8 cellular contexts compared by ENCODE assay signal in genomic region chr15:63474810-63475316, GRCh38. TPM values are rescaled to one million over a fixed set of nuclear protein-coding genes. Genes with fewer than 3 reads are reported as not detected.
DNase-seq lines count a peak whose midpoint lies in the region; ATAC-seq and TF ChIP-seq lines count a peak whose summit lies in the region.

No MANE protein-coding gene starts in this region.

- H3K27ac Mint-ChIP-seq in stimulated activated memory B cell treated with anti-CD40 and anti-IgM and Interleukin-4, amounts not matched to agents 10 μg/mL and 1 μg/mL and 100 μg/mL, for 72 hours = peak overlapping the region; percentile 91
- no peak overlapping the region for H3K27ac Mint-ChIP-seq in activated T-helper 2 cell treated with anti-CD3 and anti-CD28 coated beads, Interferon-gamma antibody, Interleukin-2, Interleukin-4, amounts not matched to agents 10 μg/mL and 5 μg/mL and 100 μg/mL, durations not matched to agents 14 hours and 24 hours and 36 hours

- peaks cover 25% of the 10 kb centered on the region for H3K4me1 ChIP-seq in body of pancreas

- no peaks in the 10 kb centered on the region for H3K9me3 Mint-ChIP-seq in stimulated activated memory B cell treated with anti-CD40 and anti-IgM and Interleukin-4, amounts not matched to agents 10 μg/mL and 1 μg/mL and 100 μg/mL, for 72 hours
- no peaks in the 10 kb centered on the region for H3K9me3 Mint-ChIP-seq in activated T-helper 2 cell treated with anti-CD3 and anti-CD28 coated beads, Interferon-gamma antibody, Interleukin-2, Interleukin-4, amounts not matched to agents 10 μg/mL and 5 μg/mL and 100 μg/mL, durations not matched to agents 14 hours and 24 hours and 36 hours

- WGBS in body of pancreas, 2 donors = 45 to 66% methylated on average over 9 of the region's 9 CpGs
- WGBS in lower leg skin, 2 donors = 58 to 62% methylated on average over 9 of the region's 9 CpGs

- no peaks in the 10 kb centered on the region for H3K27me3 ChIP-seq in body of pancreas

- DNase-seq in HK-2 (ENCODE audit: unreplicated experiment) = peak; percentile 70
- peak; percentile 18 to 50 (median 42) for DNase-seq in body of pancreas
- no peak for DNase-seq in activated T-helper 2 cell treated with anti-CD3 and anti-CD28 coated beads, Interferon-gamma antibody, Interleukin-2, Interleukin-4, amounts not matched to agents 10 μg/mL and 5 μg/mL and 100 μg/mL, durations not matched to agents 14 hours and 24 hours and 36 hours (ENCODE audit: low spot score)
- DNase-seq in SHP77 treated with DMSO at 0.1 percent for 48 hours (lab: John Stamatoyannopoulos, UW) = no peak
- DNase-seq in lower leg skin (ENCODE audit: low spot score in 2 of 2) = no peak

- H3K27me3 Mint-ChIP-seq in stimulated activated memory B cell treated with anti-CD40 and anti-IgM and Interleukin-4, amounts not matched to agents 10 μg/mL and 1 μg/mL and 100 μg/mL, for 72 hours = no peaks in the 10 kb centered on the region
- no peaks in the 10 kb centered on the region for H3K27me3 Mint-ChIP-seq in activated T-helper 2 cell treated with anti-CD3 and anti-CD28 coated beads, Interferon-gamma antibody, Interleukin-2, Interleukin-4, amounts not matched to agents 10 μg/mL and 5 μg/mL and 100 μg/mL, durations not matched to agents 14 hours and 24 hours and 36 hours (ENCODE audit: low read depth)

- no peak for TF ChIP-seq CTCF in body of pancreas (IDR thresholded peaks at IDR 0.05)
- no peak for TF ChIP-seq CTCF in lower leg skin (IDR thresholded peaks at IDR 0.05)

- H3K36me3 ChIP-seq in body of pancreas (replicated peaks in 1 of 2; ENCODE audit: insufficient read depth in 1 of 2, low read depth in 2 of 2) = no peaks in the 10 kb centered on the region

- peak overlapping the region in 3 of 4 donors; percentile 47 to 71 (median 49) for H3K27ac ChIP-seq in body of pancreas

- peaks cover 82% of the 10 kb centered on the region for H3K4me1 Mint-ChIP-seq in stimulated activated memory B cell treated with anti-CD40 and anti-IgM and Interleukin-4, amounts not matched to agents 10 μg/mL and 1 μg/mL and 100 μg/mL, for 72 hours
- H3K4me1 Mint-ChIP-seq in activated T-helper 2 cell treated with anti-CD3 and anti-CD28 coated beads, Interferon-gamma antibody, Interleukin-2, Interleukin-4, amounts not matched to agents 10 μg/mL and 5 μg/mL and 100 μg/mL, durations not matched to agents 14 hours and 24 hours and 36 hours (ENCODE audit: low read depth) = peaks cover 41% of the 10 kb centered on the region

- intact Hi-C loops in body of pancreas (cut with DNase I) = loop anchor here (5.0 kb wide), 1 partner anchor 122 kb away; the partner anchor contains the start of gene FBXL22
- intact Hi-C loops in activated T-helper 2 cell treated with anti-CD3 and anti-CD28 coated beads, Interferon-gamma antibody, Interleukin-2, Interleukin-4, amounts not matched to agents 10 μg/mL and 5 μg/mL and 100 μg/mL, durations not matched to agents 14 hours and 24 hours and 36 hours (cut with micrococcal nuclease) = loop anchor here (5.0 kb wide), 1 partner anchor 192 kb away; no protein-coding TSS in a partner anchor
- intact Hi-C loops in lower leg skin (cut with DNase I; ENCODE audit: low total_unique reads) = no loop called here

- no peak for TF ChIP-seq POLR2A in body of pancreas (IDR thresholded peaks at IDR 0.05)
- TF ChIP-seq POLR2A in lower leg skin (IDR thresholded peaks at IDR 0.05) = no peak

- peak overlapping the region; percentile 78 for H3K4me3 Mint-ChIP-seq in stimulated activated memory B cell treated with anti-CD40 and anti-IgM and Interleukin-4, amounts not matched to agents 10 μg/mL and 1 μg/mL and 100 μg/mL, for 72 hours
- no peak overlapping the region for H3K4me3 Mint-ChIP-seq in activated T-helper 2 cell treated with anti-CD3 and anti-CD28 coated beads, Interferon-gamma antibody, Interleukin-2, Interleukin-4, amounts not matched to agents 10 μg/mL and 5 μg/mL and 100 μg/mL, durations not matched to agents 14 hours and 24 hours and 36 hours (ENCODE audit: low read depth)

- H3K36me3 Mint-ChIP-seq in stimulated activated memory B cell treated with anti-CD40 and anti-IgM and Interleukin-4, amounts not matched to agents 10 μg/mL and 1 μg/mL and 100 μg/mL, for 72 hours = no peaks in the 10 kb centered on the region
- H3K36me3 Mint-ChIP-seq in activated T-helper 2 cell treated with anti-CD3 and anti-CD28 coated beads, Interferon-gamma antibody, Interleukin-2, Interleukin-4, amounts not matched to agents 10 μg/mL and 5 μg/mL and 100 μg/mL, durations not matched to agents 14 hours and 24 hours and 36 hours (ENCODE audit: low read depth) = no peaks in the 10 kb centered on the region

- H3K4me3 ChIP-seq in body of pancreas (no peak overlapping the region), lower leg skin (ENCODE audit: low read depth, poor library complexity, severe bottlenecking) (no peak overlapping the region)

- no peaks in the 10 kb centered on the region for H3K9me3 ChIP-seq in body of pancreas

- ATAC-seq in GM18499 (IDR thresholded peaks at IDR 0.05; ENCODE audit: insufficient read depth, unreplicated experiment) (peak; percentile 50), GM21390 (IDR thresholded peaks at IDR 0.05; ENCODE audit: unreplicated experiment) (peak; percentile 61), body of pancreas (peak; percentile 17)
- peak; percentile 90 for ATAC-seq in stimulated activated memory B cell treated with anti-CD40 and anti-IgM and Interleukin-4, amounts not matched to agents 10 μg/mL and 1 μg/mL and 100 μg/mL, for 72 hours

RNA-seq across cellular contexts. Expression of gene USP3, which starts 29.5 kb away (rescaled TPM):
- 10 to 100 TPM; 48.8 to 50.1 TPM for total RNA-seq in body of pancreas
- 41.2 and 47.6 TPM in 2 replicates for total RNA-seq in activated T-helper 2 cell treated with anti-CD3 and anti-CD28 coated beads, Interferon-gamma antibody, Interleukin-2, Interleukin-4, amounts not matched to agents 10 μg/mL and 5 μg/mL and 100 μg/mL, durations not matched to agents 14 hours and 24 hours and 36 hours
- 10 to 100 TPM; 43.9 to 66.5 (median 55.0) TPM for total RNA-seq in lower leg skin

Comparison
In these comparisons a context has a peak if more than half of its experiments do, and no peak if none do; other contexts are left out.
1. ATAC-seq: peak in every context shown above with its lines; median percentile 90 in stimulated activated memory B cell treated with anti-CD40 and anti-IgM and Interleukin-4, amounts not matched to agents 10 μg/mL and 1 μg/mL and 100 μg/mL, for 72 hours; 61 in GM21390; 50 in GM18499; 17 in body of pancreas.
2. DNase-seq: peak in HK-2 (single experiment) and body of pancreas (4 of 4); none in activated T-helper 2 cell treated with anti-CD3 and anti-CD28 coated beads, Interferon-gamma antibody, Interleukin-2, Interleukin-4, amounts not matched to agents 10 μg/mL and 5 μg/mL and 100 μg/mL, durations not matched to agents 14 hours and 24 hours and 36 hours (single experiment), SHP77 treated with DMSO at 0.1 percent for 48 hours (single experiment) and lower leg skin (0 of 2).